In genomic region chr15:78272326-78272725, GRCh38 we compare ENCODE assay signal across 21 cellular contexts. TPM values are rescaled to one million over a fixed set of nuclear protein-coding genes. Genes with fewer than 3 reads are reported as not detected.
"Had no signal": no experiment of that assay in that cellular context is flagged by ENCODE, and none has a peak within 500 bp of the region (broad histone marks: within the 10 kb centered on the region; RNA-seq: fewer than 3 reads in every experiment).

No MANE protein-coding gene starts in this region.

- H3K36me3 ChIP-seq: colonic mucosa, uterus had no signal

- H3K27ac Mint-ChIP-seq: nephron progenitor cell had no signal

- H3K27me3 Mint-ChIP-seq: naive thymus-derived CD4-positive, alpha-beta T cell; stimulated activated naive CD8-positive, alpha-beta T cell treated with anti-CD3 and anti-CD28 coated beads, Interleukin-15, Interleukin-2, amounts not matched to agents 100 ng/mL and 50 ng/mL, for 24 hours had no signal

- DNase-seq: colonic mucosa; dermis blood vessel endothelial cell; foreskin keratinocyte; kidney; left colon; left ventricle myocardium superior; mesendoderm; naive thymus-derived CD4-positive, alpha-beta T cell; nephron progenitor cell; psoas muscle; stimulated activated CD4-positive, alpha-beta T cell treated with anti-CD3 and anti-CD28 coated beads, Interleukin-4, amount 100 ng/mL, for 1 hour; stimulated activated CD8-positive, alpha-beta memory T cell treated with anti-CD3 and anti-CD28 coated beads, Interleukin-4, amount 100 ng/mL, for 48 hours; tibial artery; upper lobe of left lung; uterus had no signal

- H3K4me3 Mint-ChIP-seq: naive thymus-derived CD4-positive, alpha-beta T cell; nephron progenitor cell; stimulated activated effector memory CD8-positive, alpha-beta T cell treated with anti-CD3 and anti-CD28 coated beads, Interleukin-12 subunit alpha, Interleukin-12 subunit beta, amount 100 ng/mL, for 72 hours; stimulated activated naive CD8-positive, alpha-beta T cell treated with anti-CD3 and anti-CD28 coated beads, Interleukin-15, Interleukin-2, amounts not matched to agents 100 ng/mL and 50 ng/mL, for 24 hours had no signal

- H3K9me3 ChIP-seq: colonic mucosa, psoas muscle, tibial artery, upper lobe of left lung, uterus had no signal

- ATAC-seq: foreskin keratinocyte; left colon; left ventricle myocardium superior; naive thymus-derived CD4-positive, alpha-beta T cell; stimulated activated effector memory CD8-positive, alpha-beta T cell treated with anti-CD3 and anti-CD28 coated beads, Interleukin-12 subunit alpha, Interleukin-12 subunit beta, amount 100 ng/mL, for 72 hours had no signal

- H3K27ac ChIP-seq: colonic mucosa, foreskin keratinocyte, hepatocyte, parathyroid adenoma, psoas muscle, tibial artery, upper lobe of left lung, uterus had no signal

- H3K4me3 ChIP-seq: colonic mucosa, hepatocyte, lung, psoas muscle, tibial artery, upper lobe of left lung, uterus had no signal

- H3K4me1 Mint-ChIP-seq: nephron progenitor cell had no signal

- H3K4me1 ChIP-seq: colonic mucosa, foreskin keratinocyte, parathyroid adenoma, tibial artery, upper lobe of left lung, uterus had no signal

RNA-seq across cellular contexts. Expression of gene ACSBG1, which starts 38.0 kb away (rescaled TPM):
- total RNA-seq: dermis blood vessel endothelial cell, foreskin keratinocyte, omental fat pad had no signal
